ENCODE assay signal across 1 cellular context in genomic region chr9:12774861-12775367, GRCh38.
TF ChIP-seq lines count a peak whose summit lies in the region.

Gene LURAP1L (plus strand): TSS chr9:12775020. CDS start chr9:12775716, 696 bp downstream.

TF ChIP-seq in HepG2, 621 proteins besides CTCF, POLR2A, EP300 and RAD21 (continued from another document and continues in another):
- TF ChIP-seq HNF1A (IDR thresholded peaks at IDR 0.05; ENCODE audit: low read depth), result no peak
- no peak for TF ChIP-seq HNF1A (CRISPR knock-in tag; IDR thresholded peaks at IDR 0.05; ENCODE audit: borderline replicate concordance)
- TF ChIP-seq ZNF260 (CRISPR knock-in tag; IDR thresholded peaks at IDR 0.05; ENCODE audit: borderline replicate concordance, low read depth), result no peak
- TF ChIP-seq ZNF207 (IDR thresholded peaks at IDR 0.05; ENCODE audit: borderline replicate concordance), result no peak
- TF ChIP-seq SMAD9 (CRISPR knock-in tag; IDR thresholded peaks at IDR 0.05), result 0 out of 2 replicates have a peak, but pooled peaks have one; percentile 53
- no peak for TF ChIP-seq CBFB (CRISPR knock-in tag; IDR thresholded peaks at IDR 0.05)
- no peak for TF ChIP-seq GPN1 (CRISPR knock-in tag; IDR thresholded peaks at IDR 0.05; ENCODE audit: borderline replicate concordance)
- TF ChIP-seq, protein P1, sequence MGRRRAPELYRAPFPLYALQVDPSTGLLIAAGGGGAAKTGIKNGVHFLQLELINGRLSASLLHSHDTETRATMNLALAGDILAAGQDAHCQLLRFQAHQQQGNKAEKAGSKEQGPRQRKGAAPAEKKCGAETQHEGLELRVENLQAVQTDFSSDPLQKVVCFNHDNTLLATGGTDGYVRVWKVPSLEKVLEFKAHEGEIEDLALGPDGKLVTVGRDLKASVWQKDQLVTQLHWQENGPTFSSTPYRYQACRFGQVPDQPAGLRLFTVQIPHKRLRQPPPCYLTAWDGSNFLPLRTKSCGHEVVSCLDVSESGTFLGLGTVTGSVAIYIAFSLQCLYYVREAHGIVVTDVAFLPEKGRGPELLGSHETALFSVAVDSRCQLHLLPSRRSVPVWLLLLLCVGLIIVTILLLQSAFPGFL (CRISPR knock-in tag; IDR thresholded peaks at IDR 0.05), result no peak
- TF ChIP-seq ATF5 (CRISPR knock-in tag; IDR thresholded peaks at IDR 0.05; ENCODE audit: low read depth), result no peak
- no peak for TF ChIP-seq NR2F6 (IDR thresholded peaks at IDR 0.05)
- no peak for TF ChIP-seq NR2F6 (CRISPR knock-in tag; IDR thresholded peaks at IDR 0.05)
- no peak for TF ChIP-seq SOX5 (CRISPR knock-in tag; IDR thresholded peaks at IDR 0.05; ENCODE audit: borderline replicate concordance)
- TF ChIP-seq GMEB2 (CRISPR knock-in tag; IDR thresholded peaks at IDR 0.05; ENCODE audit: low read depth), result no peak
- TF ChIP-seq, protein P2, sequence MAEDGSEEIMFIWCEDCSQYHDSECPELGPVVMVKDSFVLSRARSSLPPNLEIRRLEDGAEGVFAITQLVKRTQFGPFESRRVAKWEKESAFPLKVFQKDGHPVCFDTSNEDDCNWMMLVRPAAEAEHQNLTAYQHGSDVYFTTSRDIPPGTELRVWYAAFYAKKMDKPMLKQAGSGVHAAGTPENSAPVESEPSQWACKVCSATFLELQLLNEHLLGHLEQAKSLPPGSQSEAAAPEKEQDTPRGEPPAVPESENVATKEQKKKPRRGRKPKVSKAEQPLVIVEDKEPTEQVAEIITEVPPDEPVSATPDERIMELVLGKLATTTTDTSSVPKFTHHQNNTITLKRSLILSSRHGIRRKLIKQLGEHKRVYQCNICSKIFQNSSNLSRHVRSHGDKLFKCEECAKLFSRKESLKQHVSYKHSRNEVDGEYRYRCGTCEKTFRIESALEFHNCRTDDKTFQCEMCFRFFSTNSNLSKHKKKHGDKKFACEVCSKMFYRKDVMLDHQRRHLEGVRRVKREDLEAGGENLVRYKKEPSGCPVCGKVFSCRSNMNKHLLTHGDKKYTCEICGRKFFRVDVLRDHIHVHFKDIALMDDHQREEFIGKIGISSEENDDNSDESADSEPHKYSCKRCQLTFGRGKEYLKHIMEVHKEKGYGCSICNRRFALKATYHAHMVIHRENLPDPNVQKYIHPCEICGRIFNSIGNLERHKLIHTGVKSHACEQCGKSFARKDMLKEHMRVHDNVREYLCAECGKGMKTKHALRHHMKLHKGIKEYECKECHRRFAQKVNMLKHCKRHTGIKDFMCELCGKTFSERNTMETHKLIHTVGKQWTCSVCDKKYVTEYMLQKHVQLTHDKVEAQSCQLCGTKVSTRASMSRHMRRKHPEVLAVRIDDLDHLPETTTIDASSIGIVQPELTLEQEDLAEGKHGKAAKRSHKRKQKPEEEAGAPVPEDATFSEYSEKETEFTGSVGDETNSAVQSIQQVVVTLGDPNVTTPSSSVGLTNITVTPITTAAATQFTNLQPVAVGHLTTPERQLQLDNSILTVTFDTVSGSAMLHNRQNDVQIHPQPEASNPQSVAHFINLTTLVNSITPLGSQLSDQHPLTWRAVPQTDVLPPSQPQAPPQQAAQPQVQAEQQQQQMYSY (CRISPR knock-in tag; IDR thresholded peaks at IDR 0.05), result no peak
- TF ChIP-seq MYNN (CRISPR knock-in tag; IDR thresholded peaks at IDR 0.05; ENCODE audit: low read depth), result no peak
- TF ChIP-seq MAZ (IDR thresholded peaks at IDR 0.05; ENCODE audit: borderline replicate concordance, low read depth, low read length), result no peak
- no peak; the same call in 1 of the 2 replicates for TF ChIP-seq MAZ (CRISPR knock-in tag; IDR thresholded peaks at IDR 0.05; ENCODE audit: low read depth)
- TF ChIP-seq ZNF7 (CRISPR knock-in tag; IDR thresholded peaks at IDR 0.05), result no peak
- no peak for TF ChIP-seq MAFF (IDR thresholded peaks at IDR 0.05; ENCODE audit: low read depth, low read length)
- TF ChIP-seq FOXA3 (CRISPR knock-in tag; IDR thresholded peaks at IDR 0.05), result peak; percentile 37
- 0 out of 2 replicates have a peak, but pooled peaks have one; percentile 33 for TF ChIP-seq SIX1 (CRISPR knock-in tag; IDR thresholded peaks at IDR 0.05; ENCODE audit: borderline replicate concordance)
- peak; percentile 26; the same call in 1 of the 2 replicates for TF ChIP-seq ZNF788 (CRISPR knock-in tag; IDR thresholded peaks at IDR 0.05; ENCODE audit: borderline replicate concordance)
- TF ChIP-seq ZNF761 (CRISPR knock-in tag; conservative IDR thresholded peaks at IDR 0.05), result no peak
- TF ChIP-seq, protein P3, sequence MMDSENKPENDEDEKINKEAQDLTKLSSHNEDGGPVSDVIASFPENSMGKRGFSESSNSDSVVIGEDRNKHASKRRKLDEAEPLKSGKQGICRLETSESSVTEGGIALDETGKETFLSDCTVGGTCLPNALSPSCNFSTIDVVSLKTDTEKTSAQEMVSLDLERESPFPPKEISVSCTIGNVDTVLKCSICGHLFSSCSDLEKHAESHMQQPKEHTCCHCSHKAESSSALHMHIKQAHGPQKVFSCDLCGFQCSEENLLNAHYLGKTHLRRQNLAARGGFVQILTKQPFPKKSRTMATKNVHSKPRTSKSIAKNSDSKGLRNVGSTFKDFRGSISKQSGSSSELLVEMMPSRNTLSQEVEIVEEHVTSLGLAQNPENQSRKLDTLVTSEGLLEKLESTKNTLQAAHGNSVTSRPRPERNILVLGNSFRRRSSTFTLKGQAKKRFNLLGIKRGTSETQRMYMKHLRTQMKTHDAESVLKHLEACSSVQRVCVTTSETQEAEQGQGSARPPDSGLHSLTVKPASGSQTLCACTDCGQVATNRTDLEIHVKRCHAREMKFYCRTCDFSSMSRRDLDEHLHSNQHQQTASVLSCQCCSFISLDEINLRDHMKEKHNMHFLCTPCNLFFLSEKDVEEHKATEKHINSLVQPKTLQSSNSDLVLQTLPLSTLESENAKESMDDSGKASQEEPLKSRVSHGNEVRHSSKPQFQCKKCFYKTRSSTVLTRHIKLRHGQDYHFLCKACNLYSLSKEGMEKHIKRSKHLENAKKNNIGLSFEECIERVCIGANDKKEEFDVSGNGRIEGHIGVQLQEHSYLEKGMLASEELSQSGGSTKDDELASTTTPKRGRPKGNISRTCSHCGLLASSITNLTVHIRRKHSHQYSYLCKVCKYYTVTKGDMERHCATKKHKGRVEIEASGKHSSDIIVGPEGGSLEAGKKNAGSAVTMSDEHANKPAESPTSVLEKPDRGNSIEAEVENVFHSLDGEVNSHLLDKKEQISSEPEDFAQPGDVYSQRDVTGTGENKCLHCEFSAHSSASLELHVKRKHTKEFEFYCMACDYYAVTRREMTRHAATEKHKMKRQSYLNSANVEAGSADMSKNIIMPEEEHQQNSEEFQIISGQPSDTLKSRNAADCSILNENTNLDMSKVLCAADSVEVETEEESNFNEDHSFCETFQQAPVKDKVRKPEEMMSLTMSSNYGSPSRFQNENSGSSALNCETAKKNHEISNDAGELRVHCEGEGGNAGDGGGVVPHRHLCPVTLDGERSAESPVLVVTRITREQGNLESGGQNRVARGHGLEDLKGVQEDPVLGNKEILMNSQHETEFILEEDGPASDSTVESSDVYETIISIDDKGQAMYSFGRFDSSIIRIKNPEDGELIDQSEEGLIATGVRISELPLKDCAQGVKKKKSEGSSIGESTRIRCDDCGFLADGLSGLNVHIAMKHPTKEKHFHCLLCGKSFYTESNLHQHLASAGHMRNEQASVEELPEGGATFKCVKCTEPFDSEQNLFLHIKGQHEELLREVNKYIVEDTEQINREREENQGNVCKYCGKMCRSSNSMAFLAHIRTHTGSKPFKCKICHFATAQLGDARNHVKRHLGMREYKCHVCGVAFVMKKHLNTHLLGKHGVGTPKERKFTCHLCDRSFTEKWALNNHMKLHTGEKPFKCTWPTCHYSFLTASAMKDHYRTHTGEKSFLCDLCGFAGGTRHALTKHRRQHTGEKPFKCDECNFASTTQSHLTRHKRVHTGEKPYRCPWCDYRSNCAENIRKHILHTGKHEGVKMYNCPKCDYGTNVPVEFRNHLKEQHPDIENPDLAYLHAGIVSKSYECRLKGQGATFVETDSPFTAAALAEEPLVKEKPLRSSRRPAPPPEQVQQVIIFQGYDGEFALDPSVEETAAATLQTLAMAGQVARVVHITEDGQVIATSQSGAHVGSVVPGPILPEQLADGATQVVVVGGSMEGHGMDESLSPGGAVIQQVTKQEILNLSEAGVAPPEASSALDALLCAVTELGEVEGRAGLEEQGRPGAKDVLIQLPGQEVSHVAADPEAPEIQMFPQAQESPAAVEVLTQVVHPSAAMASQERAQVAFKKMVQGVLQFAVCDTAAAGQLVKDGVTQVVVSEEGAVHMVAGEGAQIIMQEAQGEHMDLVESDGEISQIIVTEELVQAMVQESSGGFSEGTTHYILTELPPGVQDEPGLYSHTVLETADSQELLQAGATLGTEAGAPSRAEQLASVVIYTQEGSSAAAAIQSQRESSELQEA (CRISPR knock-in tag; IDR thresholded peaks at IDR 0.05; ENCODE audit: not compliant biosample characterization), result no peak
- TF ChIP-seq TP53 (CRISPR knock-in tag; conservative IDR thresholded peaks at IDR 0.05), result no peak
- 0 out of 2 replicates have a peak, but pooled peaks have one; percentile 28 for TF ChIP-seq RNF2 (conservative IDR thresholded peaks at IDR 0.05; ENCODE audit: low read depth)
- TF ChIP-seq THYN1 (CRISPR knock-in tag; IDR thresholded peaks at IDR 0.05; ENCODE audit: borderline replicate concordance, low read depth), result no peak
- TF ChIP-seq JUNB (CRISPR knock-in tag; IDR thresholded peaks at IDR 0.05; ENCODE audit: borderline replicate concordance), result no peak
- no peak for TF ChIP-seq HOXA3 (CRISPR knock-in tag; IDR thresholded peaks at IDR 0.05)
- TF ChIP-seq ZFAT (CRISPR knock-in tag; conservative IDR thresholded peaks at IDR 0.05), result no peak
- no peak for TF ChIP-seq NFE2L1 (CRISPR knock-in tag; IDR thresholded peaks at IDR 0.05; ENCODE audit: borderline replicate concordance)
- TF ChIP-seq ZNF660 (CRISPR knock-in tag; IDR thresholded peaks at IDR 0.05; ENCODE audit: borderline replicate concordance, low read depth), result no peak
- no peak; the same call in 1 of the 2 replicates for TF ChIP-seq ZNF263 (CRISPR knock-in tag; IDR thresholded peaks at IDR 0.05)
- no peak for TF ChIP-seq SOX13 (IDR thresholded peaks at IDR 0.05)
- TF ChIP-seq SOX13 (CRISPR knock-in tag; conservative IDR thresholded peaks at IDR 0.05 in 1 of 2, IDR thresholded peaks at IDR 0.05 in 1 of 2), result peak in 1 of 2 experiments; percentile 46; a peak in 2 of 4 replicates
- no peak for TF ChIP-seq AGO1 (IDR thresholded peaks at IDR 0.05; ENCODE audit: low read depth, low read length, poor library complexity, severe bottlenecking)
- TF ChIP-seq ZBTB4 (CRISPR knock-in tag; IDR thresholded peaks at IDR 0.05; ENCODE audit: borderline replicate concordance), result no peak
- no peak for TF ChIP-seq ZNF224 (CRISPR knock-in tag; IDR thresholded peaks at IDR 0.05)
